ENCODE assay signal across 8 cellular contexts in the genomic region with DNA sequence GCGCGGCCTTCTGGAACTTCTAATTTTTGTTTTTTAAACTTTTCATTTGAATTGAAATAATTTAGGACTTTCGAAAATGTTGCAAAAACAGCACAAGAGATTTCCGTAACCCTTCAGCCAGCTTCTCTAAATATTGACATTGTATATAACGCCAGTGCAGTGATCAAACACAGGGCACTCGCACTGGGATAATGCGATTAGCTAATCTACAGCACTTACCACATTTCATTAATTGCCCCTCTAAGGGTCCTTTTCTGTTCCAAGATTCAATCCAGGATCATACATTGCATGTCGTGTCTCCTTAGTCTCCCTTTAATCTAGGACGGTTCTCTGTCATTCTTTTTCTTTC. TPM values are rescaled to one million over a fixed set of nuclear protein-coding genes. Genes with fewer than 3 reads are reported as not detected.
DNase-seq lines count a peak whose midpoint lies in the region; ATAC-seq, FAIRE-seq and TF ChIP-seq lines count a peak whose summit lies in the region.

No MANE protein-coding gene starts in this region.

- no peak for TF ChIP-seq RAD21 in SK-N-SH (IDR thresholded peaks at IDR 0.05; ENCODE audit: low read length)

- no peaks in the 10 kb centered on the region for H4K20me1 ChIP-seq in SK-N-SH (ENCODE audit: insufficient read depth)

- no peaks in the 10 kb centered on the region; a peak in 1 of 4 replicates for H3K4me1 ChIP-seq in SK-N-SH (ENCODE audit: control insufficient read depth in 1 of 2, insufficient read depth in 2 of 2, low read depth in 1 of 2, low read length in 1 of 2)
- H3K4me1 ChIP-seq in iPS-15b (ENCODE audit: control insufficient read depth, insufficient read depth, low read length): no peaks in the 10 kb centered on the region
- peaks cover 3% of the 10 kb centered on the region for H3K4me1 ChIP-seq in stomach smooth muscle (ENCODE audit: control insufficient read depth, insufficient read depth, low read length)

- DNase-seq in SK-N-SH (peak; percentile 32), KG1 (lab: John Stamatoyannopoulos, UW) (no peak), NCI-H510A treated with DMSO at 0.1 percent for 48 hours (lab: John Stamatoyannopoulos, UW) (no peak), H54 (ENCODE audit: insufficient read length, low spot score) (no peak)

- H3K9me2 ChIP-seq in SK-N-SH: no peaks in the 10 kb centered on the region

- no peak for ATAC-seq in SK-N-SH treated with all-trans-retinoic acid at 6 μM for 48 hours

- H2AFZ ChIP-seq in SK-N-SH (ENCODE audit: low read depth): peak overlapping the region; percentile 91

- H3K27me3 ChIP-seq in SK-N-SH (ENCODE audit: insufficient read depth) (no peaks in the 10 kb centered on the region), iPS-15b (ENCODE audit: control insufficient read depth, insufficient read depth, low read length) (peaks cover 48% of the 10 kb centered on the region), stomach smooth muscle (ENCODE audit: control insufficient read depth in 1 of 2, insufficient read depth in 2 of 2, low read length in 2 of 2) (no peaks in the 10 kb centered on the region)

- peak overlapping the region; percentile 76 to 89 for H3K4me3 ChIP-seq in SK-N-SH (ENCODE audit: low read depth in 2 of 2, low read length in 1 of 2)
- peak overlapping the region; percentile 82 for H3K4me3 ChIP-seq in WI38 (ENCODE audit: low read depth, low read length)
- H3K4me3 ChIP-seq in iPS-15b (ENCODE audit: low read depth, low read length): peak overlapping the region; percentile 78
- peak overlapping the region; percentile 77 to 92 for H3K4me3 ChIP-seq in stomach smooth muscle (ENCODE audit: low read length in 2 of 2)

- H3K27ac ChIP-seq in SK-N-SH (ENCODE audit: low read depth in 2 of 2, low read length in 1 of 2) (no peak overlapping the region), stomach smooth muscle (ENCODE audit: low read length) (no peak overlapping the region)

- no peak for TF ChIP-seq POLR2A in H54 (IDR thresholded peaks at IDR 0.05; ENCODE audit: low read depth, low read length)

- H3K9me3 ChIP-seq in SK-N-SH (no peaks in the 10 kb centered on the region), iPS-15b (ENCODE audit: control insufficient read depth, insufficient read depth, low read length) (no peaks in the 10 kb centered on the region), stomach smooth muscle (ENCODE audit: control insufficient read depth in 2 of 2, low read length in 2 of 2) (no peaks in the 10 kb centered on the region)

- H3F3A ChIP-seq in SK-N-SH (replicated peaks; ENCODE audit: insufficient read depth): peaks cover 4% of the 10 kb centered on the region

- H3K36me3 ChIP-seq in SK-N-SH (replicated peaks in 1 of 2; ENCODE audit: control insufficient read depth in 1 of 2, insufficient read depth in 2 of 2, low read length in 1 of 2): no peaks in the 10 kb centered on the region
- no peaks in the 10 kb centered on the region for H3K36me3 ChIP-seq in iPS-15b (ENCODE audit: control insufficient read depth, insufficient read depth, low read length)
- H3K36me3 ChIP-seq in stomach smooth muscle (ENCODE audit: control insufficient read depth in 2 of 2, insufficient read depth in 2 of 2, low read length in 2 of 2): no peaks in the 10 kb centered on the region

- no peak for TF ChIP-seq CTCF in SK-N-SH (IDR thresholded peaks at IDR 0.05)
- TF ChIP-seq CTCF in WI38 (IDR thresholded peaks at IDR 0.05; ENCODE audit: low read depth, low read length): no peak

- POLR2A ChIA-PET in SK-N-SH (lab: Yijun Ruan, JAX): no interaction called here

- H3K79me2 ChIP-seq in SK-N-SH (ENCODE audit: insufficient read depth): no peaks in the 10 kb centered on the region

- no peak for FAIRE-seq in H54 (lab: Jason Lieb, UNC)

- no peak for TF ChIP-seq EP300 in SK-N-SH (IDR thresholded peaks at IDR 0.05; ENCODE audit: borderline replicate concordance in 1 of 2, low read depth in 1 of 2, low read length in 1 of 2)

- peak overlapping the region; percentile 74 for H3K4me2 ChIP-seq in SK-N-SH

- 30% methylated on average over 9 of the region's 9 CpGs for WGBS in SK-N-SH (ENCODE audit: low lambda C conversion rate)

- H3K9ac ChIP-seq in SK-N-SH: peak overlapping the region; percentile 62; the same call in 1 of the 2 replicates
- H3K9ac ChIP-seq in iPS-15b (ENCODE audit: low read depth, low read length): no peak overlapping the region
- H3K9ac ChIP-seq in stomach smooth muscle (ENCODE audit: low read length in 2 of 2): peak overlapping the region; percentile 43 to 61

- CTCF ChIA-PET in SK-N-SH (lab: Yijun Ruan, JAX): no interaction called here

TF ChIP-seq in SK-N-SH, 30 proteins besides CTCF, POLR2A, EP300 and RAD21 (continues in another document):
- TF ChIP-seq POLR2AphosphoS5 (IDR thresholded peaks at IDR 0.05; ENCODE audit: low read depth, low read length): no peak
- no peak for TF ChIP-seq FOSL2 (IDR thresholded peaks at IDR 0.05; ENCODE audit: borderline replicate concordance, low read depth)
- TF ChIP-seq, protein P1, sequence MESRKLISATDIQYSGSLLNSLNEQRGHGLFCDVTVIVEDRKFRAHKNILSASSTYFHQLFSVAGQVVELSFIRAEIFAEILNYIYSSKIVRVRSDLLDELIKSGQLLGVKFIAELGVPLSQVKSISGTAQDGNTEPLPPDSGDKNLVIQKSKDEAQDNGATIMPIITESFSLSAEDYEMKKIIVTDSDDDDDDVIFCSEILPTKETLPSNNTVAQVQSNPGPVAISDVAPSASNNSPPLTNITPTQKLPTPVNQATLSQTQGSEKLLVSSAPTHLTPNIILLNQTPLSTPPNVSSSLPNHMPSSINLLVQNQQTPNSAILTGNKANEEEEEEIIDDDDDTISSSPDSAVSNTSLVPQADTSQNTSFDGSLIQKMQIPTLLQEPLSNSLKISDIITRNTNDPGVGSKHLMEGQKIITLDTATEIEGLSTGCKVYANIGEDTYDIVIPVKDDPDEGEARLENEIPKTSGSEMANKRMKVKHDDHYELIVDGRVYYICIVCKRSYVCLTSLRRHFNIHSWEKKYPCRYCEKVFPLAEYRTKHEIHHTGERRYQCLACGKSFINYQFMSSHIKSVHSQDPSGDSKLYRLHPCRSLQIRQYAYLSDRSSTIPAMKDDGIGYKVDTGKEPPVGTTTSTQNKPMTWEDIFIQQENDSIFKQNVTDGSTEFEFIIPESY (IDR thresholded peaks at IDR 0.05; ENCODE audit: borderline replicate concordance, low read depth): no peak
- no peak for TF ChIP-seq NRF1 (IDR thresholded peaks at IDR 0.05; ENCODE audit: low read depth, low read length)
- no peak for TF ChIP-seq TEAD4 (IDR thresholded peaks at IDR 0.05; ENCODE audit: borderline replicate concordance, insufficient read depth)
- TF ChIP-seq, protein P2, sequence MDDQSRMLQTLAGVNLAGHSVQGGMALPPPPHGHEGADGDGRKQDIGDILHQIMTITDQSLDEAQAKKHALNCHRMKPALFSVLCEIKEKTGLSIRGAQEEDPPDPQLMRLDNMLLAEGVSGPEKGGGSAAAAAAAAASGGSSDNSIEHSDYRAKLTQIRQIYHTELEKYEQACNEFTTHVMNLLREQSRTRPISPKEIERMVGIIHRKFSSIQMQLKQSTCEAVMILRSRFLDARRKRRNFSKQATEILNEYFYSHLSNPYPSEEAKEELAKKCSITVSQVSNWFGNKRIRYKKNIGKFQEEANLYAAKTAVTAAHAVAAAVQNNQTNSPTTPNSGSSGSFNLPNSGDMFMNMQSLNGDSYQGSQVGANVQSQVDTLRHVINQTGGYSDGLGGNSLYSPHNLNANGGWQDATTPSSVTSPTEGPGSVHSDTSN (IDR thresholded peaks at IDR 0.05): no peak
- TF ChIP-seq, protein P3, sequence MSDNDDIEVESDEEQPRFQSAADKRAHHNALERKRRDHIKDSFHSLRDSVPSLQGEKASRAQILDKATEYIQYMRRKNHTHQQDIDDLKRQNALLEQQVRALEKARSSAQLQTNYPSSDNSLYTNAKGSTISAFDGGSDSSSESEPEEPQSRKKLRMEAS (IDR thresholded peaks at IDR 0.05; ENCODE audit: low read depth): no peak

TF ChIP-seq in SK-N-SH treated with all-trans-retinoic acid at 6 μM for 48 hours, 23 proteins besides CTCF, POLR2A, EP300 and RAD21 (continues in another document):
- TF ChIP-seq ZC3H10 (CRISPR knock-in tag; IDR thresholded peaks at IDR 0.05) (no peak), PPARA (CRISPR knock-in tag; IDR thresholded peaks at IDR 0.05; ENCODE audit: borderline replicate concordance) (no peak), TOX (CRISPR knock-in tag; IDR thresholded peaks at IDR 0.05; ENCODE audit: borderline replicate concordance) (no peak), ZNF70 (CRISPR knock-in tag; IDR thresholded peaks at IDR 0.05) (no peak), ESRRG (CRISPR knock-in tag; IDR thresholded peaks at IDR 0.05) (no peak), ZFP3 (CRISPR knock-in tag; IDR thresholded peaks at IDR 0.05) (no peak), GLIS3 (CRISPR knock-in tag; IDR thresholded peaks at IDR 0.05) (no peak), ZFP30 (CRISPR knock-in tag; IDR thresholded peaks at IDR 0.05) (no peak), SNAI2 (CRISPR knock-in tag; IDR thresholded peaks at IDR 0.05) (no peak)
- TF ChIP-seq, protein P4, sequence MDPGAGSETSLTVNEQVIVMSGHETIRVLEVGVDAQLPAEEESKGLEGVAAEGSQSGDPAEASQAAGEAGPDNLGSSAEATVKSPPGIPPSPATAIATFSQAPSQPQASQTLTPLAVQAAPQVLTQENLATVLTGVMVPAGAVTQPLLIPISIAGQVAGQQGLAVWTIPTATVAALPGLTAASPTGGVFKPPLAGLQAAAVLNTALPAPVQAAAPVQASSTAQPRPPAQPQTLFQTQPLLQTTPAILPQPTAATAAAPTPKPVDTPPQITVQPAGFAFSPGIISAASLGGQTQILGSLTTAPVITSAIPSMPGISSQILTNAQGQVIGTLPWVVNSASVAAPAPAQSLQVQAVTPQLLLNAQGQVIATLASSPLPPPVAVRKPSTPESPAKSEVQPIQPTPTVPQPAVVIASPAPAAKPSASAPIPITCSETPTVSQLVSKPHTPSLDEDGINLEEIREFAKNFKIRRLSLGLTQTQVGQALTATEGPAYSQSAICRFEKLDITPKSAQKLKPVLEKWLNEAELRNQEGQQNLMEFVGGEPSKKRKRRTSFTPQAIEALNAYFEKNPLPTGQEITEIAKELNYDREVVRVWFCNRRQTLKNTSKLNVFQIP (CRISPR knock-in tag; IDR thresholded peaks at IDR 0.05; ENCODE audit: borderline replicate concordance, low read depth): no peak
- TF ChIP-seq, protein P5, sequence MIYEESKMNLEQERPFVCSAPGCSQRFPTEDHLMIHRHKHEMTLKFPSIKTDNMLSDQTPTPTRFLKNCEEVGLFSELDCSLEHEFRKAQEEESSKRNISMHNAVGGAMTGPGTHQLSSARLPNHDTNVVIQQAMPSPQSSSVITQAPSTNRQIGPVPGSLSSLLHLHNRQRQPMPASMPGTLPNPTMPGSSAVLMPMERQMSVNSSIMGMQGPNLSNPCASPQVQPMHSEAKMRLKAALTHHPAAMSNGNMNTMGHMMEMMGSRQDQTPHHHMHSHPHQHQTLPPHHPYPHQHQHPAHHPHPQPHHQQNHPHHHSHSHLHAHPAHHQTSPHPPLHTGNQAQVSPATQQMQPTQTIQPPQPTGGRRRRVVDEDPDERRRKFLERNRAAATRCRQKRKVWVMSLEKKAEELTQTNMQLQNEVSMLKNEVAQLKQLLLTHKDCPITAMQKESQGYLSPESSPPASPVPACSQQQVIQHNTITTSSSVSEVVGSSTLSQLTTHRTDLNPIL (CRISPR knock-in tag; IDR thresholded peaks at IDR 0.05; ENCODE audit: low read depth): no peak

RNA-seq across cellular contexts. Expression of a gene that starts 0.3 kb away (rescaled TPM):
- polyA plus RNA-seq in SK-N-SH (2012; rRNA removed): 4.4 and 5.1 TPM in 2 replicates
- 6.4 and 7.1 TPM in 2 replicates for polyA plus RNA-seq in SK-N-SH (2012; cell fraction: cytosol; rRNA removed)
- 1.3 and 2.1 TPM in 2 replicates for polyA plus RNA-seq in SK-N-SH (2012; cell fraction: nucleus; rRNA removed)
